Comparison of ENCODE assay signal across 1 cellular context in the genomic region with DNA sequence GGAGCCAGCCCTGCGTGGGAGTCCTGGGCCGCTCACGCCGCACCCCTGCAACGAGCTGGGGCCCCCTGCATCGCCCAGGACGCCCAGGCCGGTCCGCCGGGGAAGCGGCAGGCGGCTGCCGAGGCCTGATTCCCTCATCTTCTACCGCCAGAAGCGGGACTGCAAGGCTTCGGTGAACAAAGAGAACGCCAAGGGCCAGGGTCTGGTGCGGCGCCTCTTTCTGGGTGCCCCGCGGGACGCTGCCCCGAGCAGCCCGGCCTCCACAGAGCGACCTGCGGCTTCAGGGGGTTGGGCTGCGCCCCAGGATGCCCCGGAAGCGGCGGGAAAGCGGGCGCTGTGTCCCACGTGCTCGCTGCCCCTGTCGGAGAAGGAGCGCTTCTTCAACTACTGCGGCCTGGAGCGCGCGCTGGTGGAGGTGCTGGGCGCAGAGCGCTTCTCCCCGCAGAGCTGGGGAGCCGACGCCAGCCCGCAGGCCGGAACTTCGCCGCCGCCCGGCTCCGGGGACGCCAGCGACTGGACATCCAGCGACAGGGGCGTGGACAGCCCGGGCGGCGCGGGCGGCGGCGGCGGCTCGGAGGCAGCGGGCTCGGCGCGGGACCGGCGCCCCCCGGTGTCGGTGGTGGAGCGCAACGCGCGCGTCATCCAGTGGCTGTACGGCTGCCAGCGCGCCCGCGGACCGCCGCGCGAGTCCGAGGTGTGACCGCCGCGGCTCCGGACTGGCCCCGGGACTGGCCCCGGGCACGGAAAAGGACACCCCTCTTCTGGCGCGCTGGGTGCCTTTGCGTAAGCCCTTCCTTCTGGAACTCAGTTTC.
A peak's percentile ranks its signal among the peaks of the same experiment; 100 is the strongest.
TF ChIP-seq lines count a peak whose summit lies in the region.

No MANE protein-coding gene starts in this region.

TF ChIP-seq in K562, 482 proteins besides CTCF, POLR2A, EP300 and RAD21 (continued from another document and continues in another):
- TF ChIP-seq, protein P1, sequence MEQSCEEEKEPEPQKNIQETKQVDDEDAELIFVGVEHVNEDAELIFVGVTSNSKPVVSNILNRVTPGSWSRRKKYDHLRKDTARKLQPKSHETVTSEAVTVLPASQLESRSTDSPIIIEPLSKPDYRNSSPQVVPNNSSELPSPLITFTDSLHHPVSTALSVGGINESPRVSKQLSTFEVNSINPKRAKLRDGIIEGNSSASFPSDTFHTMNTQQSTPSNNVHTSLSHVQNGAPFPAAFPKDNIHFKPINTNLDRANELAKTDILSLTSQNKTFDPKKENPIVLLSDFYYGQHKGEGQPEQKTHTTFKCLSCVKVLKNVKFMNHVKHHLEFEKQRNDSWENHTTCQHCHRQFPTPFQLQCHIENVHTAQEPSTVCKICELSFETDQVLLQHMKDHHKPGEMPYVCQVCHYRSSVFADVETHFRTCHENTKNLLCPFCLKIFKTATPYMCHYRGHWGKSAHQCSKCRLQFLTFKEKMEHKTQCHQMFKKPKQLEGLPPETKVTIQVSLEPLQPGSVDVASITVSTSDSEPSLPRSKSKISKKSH (CRISPR knock-in tag; IDR thresholded peaks at IDR 0.05), result no peak
- TF ChIP-seq, protein P2, sequence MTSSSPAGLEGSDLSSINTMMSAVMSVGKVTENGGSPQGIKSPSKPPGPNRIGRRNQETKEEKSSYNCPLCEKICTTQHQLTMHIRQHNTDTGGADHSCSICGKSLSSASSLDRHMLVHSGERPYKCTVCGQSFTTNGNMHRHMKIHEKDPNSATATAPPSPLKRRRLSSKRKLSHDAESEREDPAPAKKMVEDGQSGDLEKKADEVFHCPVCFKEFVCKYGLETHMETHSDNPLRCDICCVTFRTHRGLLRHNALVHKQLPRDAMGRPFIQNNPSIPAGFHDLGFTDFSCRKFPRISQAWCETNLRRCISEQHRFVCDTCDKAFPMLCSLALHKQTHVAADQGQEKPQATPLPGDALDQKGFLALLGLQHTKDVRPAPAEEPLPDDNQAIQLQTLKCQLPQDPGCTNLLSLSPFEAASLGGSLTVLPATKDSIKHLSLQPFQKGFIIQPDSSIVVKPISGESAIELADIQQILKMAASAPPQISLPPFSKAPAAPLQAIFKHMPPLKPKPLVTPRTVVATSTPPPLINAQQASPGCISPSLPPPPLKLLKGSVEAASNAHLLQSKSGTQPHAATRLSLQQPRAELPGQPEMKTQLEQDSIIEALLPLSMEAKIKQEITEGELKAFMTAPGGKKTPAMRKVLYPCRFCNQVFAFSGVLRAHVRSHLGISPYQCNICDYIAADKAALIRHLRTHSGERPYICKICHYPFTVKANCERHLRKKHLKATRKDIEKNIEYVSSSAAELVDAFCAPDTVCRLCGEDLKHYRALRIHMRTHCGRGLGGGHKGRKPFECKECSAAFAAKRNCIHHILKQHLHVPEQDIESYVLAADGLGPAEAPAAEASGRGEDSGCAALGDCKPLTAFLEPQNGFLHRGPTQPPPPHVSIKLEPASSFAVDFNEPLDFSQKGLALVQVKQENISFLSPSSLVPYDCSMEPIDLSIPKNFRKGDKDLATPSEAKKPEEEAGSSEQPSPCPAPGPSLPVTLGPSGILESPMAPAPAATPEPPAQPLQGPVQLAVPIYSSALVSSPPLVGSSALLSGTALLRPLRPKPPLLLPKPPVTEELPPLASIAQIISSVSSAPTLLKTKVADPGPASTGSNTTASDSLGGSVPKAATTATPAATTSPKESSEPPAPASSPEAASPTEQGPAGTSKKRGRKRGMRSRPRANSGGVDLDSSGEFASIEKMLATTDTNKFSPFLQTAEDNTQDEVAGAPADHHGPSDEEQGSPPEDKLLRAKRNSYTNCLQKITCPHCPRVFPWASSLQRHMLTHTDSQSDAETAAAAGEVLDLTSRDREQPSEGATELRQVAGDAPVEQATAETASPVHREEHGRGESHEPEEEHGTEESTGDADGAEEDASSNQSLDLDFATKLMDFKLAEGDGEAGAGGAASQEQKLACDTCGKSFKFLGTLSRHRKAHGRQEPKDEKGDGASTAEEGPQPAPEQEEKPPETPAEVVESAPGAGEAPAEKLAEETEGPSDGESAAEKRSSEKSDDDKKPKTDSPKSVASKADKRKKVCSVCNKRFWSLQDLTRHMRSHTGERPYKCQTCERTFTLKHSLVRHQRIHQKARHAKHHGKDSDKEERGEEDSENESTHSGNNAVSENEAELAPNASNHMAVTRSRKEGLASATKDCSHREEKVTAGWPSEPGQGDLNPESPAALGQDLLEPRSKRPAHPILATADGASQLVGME (CRISPR knock-in tag; IDR thresholded peaks at IDR 0.05), result peak; percentile 81
- TF ChIP-seq ZNF507 (tag; conservative IDR thresholded peaks at IDR 0.05) (no peak), JUN (IDR thresholded peaks at IDR 0.05; ENCODE audit: borderline replicate concordance, low read depth, low read length) (peak; percentile 27; the same call in 1 of the 2 replicates), JUN (CRISPR knock-in tag; IDR thresholded peaks at IDR 0.05; ENCODE audit: borderline replicate concordance) (peak; percentile 72; the same call in 1 of the 2 replicates), NR3C1 (CRISPR knock-in tag; IDR thresholded peaks at IDR 0.05) (peak; percentile 83), ZNF212 (CRISPR knock-in tag; IDR thresholded peaks at IDR 0.05) (peak; percentile 56; the same call in 1 of the 2 replicates), ZC3H8 (IDR thresholded peaks at IDR 0.05) (no peak), NR2F6 (CRISPR knock-in tag; IDR thresholded peaks at IDR 0.05) (no peak), TOE1 (IDR thresholded peaks at IDR 0.05; ENCODE audit: borderline replicate concordance) (0 out of 2 replicates have a peak, but pooled peaks have one; percentile 43), TOE1 (CRISPR knock-in tag; IDR thresholded peaks at IDR 0.05; ENCODE audit: borderline replicate concordance, low read depth) (peak; percentile 97), SIN3B (IDR thresholded peaks at IDR 0.05; ENCODE audit: low read depth) (peak; percentile 73), ZNF134 (CRISPR knock-in tag; conservative IDR thresholded peaks at IDR 0.05) (no peak; the same call in 1 of the 2 replicates), BRCA1 (IDR thresholded peaks at IDR 0.05) (no peak), BRCA1 (CRISPR knock-in tag; IDR thresholded peaks at IDR 0.05) (no peak), HLTF (IDR thresholded peaks at IDR 0.05) (peak; percentile 22; the same call in 1 of the 2 replicates), KAT7 (CRISPR knock-in tag; IDR thresholded peaks at IDR 0.05; ENCODE audit: borderline replicate concordance) (no peak), HNRNPK (IDR thresholded peaks at IDR 0.05; ENCODE audit: low read depth, low read length, poor library complexity, severe bottlenecking) (no peak), ZNF224 (CRISPR knock-in tag; IDR thresholded peaks at IDR 0.05) (peak; percentile 70; the same call in 1 of the 2 replicates), ZNF232 (CRISPR knock-in tag; IDR thresholded peaks at IDR 0.05) (peak; percentile 84; the same call in 1 of the 2 replicates)
- TF ChIP-seq, protein P3, sequence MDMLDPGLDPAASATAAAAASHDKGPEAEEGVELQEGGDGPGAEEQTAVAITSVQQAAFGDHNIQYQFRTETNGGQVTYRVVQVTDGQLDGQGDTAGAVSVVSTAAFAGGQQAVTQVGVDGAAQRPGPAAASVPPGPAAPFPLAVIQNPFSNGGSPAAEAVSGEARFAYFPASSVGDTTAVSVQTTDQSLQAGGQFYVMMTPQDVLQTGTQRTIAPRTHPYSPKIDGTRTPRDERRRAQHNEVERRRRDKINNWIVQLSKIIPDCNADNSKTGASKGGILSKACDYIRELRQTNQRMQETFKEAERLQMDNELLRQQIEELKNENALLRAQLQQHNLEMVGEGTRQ (CRISPR knock-in tag; IDR thresholded peaks at IDR 0.05), result peak; percentile 57
- TF ChIP-seq, protein P4, sequence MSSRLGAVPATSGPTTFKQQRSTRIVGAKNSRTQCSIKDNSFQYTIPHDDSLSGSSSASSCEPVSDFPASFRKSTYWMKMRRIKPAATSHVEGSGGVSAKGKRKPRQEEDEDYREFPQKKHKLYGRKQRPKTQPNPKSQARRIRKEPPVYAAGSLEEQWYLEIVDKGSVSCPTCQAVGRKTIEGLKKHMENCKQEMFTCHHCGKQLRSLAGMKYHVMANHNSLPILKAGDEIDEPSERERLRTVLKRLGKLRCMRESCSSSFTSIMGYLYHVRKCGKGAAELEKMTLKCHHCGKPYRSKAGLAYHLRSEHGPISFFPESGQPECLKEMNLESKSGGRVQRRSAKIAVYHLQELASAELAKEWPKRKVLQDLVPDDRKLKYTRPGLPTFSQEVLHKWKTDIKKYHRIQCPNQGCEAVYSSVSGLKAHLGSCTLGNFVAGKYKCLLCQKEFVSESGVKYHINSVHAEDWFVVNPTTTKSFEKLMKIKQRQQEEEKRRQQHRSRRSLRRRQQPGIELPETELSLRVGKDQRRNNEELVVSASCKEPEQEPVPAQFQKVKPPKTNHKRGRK (tag; IDR thresholded peaks at IDR 0.05), result no peak
- TF ChIP-seq, protein P5, sequence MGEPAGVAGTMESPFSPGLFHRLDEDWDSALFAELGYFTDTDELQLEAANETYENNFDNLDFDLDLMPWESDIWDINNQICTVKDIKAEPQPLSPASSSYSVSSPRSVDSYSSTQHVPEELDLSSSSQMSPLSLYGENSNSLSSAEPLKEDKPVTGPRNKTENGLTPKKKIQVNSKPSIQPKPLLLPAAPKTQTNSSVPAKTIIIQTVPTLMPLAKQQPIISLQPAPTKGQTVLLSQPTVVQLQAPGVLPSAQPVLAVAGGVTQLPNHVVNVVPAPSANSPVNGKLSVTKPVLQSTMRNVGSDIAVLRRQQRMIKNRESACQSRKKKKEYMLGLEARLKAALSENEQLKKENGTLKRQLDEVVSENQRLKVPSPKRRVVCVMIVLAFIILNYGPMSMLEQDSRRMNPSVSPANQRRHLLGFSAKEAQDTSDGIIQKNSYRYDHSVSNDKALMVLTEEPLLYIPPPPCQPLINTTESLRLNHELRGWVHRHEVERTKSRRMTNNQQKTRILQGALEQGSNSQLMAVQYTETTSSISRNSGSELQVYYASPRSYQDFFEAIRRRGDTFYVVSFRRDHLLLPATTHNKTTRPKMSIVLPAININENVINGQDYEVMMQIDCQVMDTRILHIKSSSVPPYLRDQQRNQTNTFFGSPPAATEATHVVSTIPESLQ (CRISPR knock-in tag; IDR thresholded peaks at IDR 0.05), result peak; percentile 99
- TF ChIP-seq, protein P6, sequence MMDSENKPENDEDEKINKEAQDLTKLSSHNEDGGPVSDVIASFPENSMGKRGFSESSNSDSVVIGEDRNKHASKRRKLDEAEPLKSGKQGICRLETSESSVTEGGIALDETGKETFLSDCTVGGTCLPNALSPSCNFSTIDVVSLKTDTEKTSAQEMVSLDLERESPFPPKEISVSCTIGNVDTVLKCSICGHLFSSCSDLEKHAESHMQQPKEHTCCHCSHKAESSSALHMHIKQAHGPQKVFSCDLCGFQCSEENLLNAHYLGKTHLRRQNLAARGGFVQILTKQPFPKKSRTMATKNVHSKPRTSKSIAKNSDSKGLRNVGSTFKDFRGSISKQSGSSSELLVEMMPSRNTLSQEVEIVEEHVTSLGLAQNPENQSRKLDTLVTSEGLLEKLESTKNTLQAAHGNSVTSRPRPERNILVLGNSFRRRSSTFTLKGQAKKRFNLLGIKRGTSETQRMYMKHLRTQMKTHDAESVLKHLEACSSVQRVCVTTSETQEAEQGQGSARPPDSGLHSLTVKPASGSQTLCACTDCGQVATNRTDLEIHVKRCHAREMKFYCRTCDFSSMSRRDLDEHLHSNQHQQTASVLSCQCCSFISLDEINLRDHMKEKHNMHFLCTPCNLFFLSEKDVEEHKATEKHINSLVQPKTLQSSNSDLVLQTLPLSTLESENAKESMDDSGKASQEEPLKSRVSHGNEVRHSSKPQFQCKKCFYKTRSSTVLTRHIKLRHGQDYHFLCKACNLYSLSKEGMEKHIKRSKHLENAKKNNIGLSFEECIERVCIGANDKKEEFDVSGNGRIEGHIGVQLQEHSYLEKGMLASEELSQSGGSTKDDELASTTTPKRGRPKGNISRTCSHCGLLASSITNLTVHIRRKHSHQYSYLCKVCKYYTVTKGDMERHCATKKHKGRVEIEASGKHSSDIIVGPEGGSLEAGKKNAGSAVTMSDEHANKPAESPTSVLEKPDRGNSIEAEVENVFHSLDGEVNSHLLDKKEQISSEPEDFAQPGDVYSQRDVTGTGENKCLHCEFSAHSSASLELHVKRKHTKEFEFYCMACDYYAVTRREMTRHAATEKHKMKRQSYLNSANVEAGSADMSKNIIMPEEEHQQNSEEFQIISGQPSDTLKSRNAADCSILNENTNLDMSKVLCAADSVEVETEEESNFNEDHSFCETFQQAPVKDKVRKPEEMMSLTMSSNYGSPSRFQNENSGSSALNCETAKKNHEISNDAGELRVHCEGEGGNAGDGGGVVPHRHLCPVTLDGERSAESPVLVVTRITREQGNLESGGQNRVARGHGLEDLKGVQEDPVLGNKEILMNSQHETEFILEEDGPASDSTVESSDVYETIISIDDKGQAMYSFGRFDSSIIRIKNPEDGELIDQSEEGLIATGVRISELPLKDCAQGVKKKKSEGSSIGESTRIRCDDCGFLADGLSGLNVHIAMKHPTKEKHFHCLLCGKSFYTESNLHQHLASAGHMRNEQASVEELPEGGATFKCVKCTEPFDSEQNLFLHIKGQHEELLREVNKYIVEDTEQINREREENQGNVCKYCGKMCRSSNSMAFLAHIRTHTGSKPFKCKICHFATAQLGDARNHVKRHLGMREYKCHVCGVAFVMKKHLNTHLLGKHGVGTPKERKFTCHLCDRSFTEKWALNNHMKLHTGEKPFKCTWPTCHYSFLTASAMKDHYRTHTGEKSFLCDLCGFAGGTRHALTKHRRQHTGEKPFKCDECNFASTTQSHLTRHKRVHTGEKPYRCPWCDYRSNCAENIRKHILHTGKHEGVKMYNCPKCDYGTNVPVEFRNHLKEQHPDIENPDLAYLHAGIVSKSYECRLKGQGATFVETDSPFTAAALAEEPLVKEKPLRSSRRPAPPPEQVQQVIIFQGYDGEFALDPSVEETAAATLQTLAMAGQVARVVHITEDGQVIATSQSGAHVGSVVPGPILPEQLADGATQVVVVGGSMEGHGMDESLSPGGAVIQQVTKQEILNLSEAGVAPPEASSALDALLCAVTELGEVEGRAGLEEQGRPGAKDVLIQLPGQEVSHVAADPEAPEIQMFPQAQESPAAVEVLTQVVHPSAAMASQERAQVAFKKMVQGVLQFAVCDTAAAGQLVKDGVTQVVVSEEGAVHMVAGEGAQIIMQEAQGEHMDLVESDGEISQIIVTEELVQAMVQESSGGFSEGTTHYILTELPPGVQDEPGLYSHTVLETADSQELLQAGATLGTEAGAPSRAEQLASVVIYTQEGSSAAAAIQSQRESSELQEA (IDR thresholded peaks at IDR 0.05; ENCODE audit: low read depth), result no peak
- TF ChIP-seq, protein P7, sequence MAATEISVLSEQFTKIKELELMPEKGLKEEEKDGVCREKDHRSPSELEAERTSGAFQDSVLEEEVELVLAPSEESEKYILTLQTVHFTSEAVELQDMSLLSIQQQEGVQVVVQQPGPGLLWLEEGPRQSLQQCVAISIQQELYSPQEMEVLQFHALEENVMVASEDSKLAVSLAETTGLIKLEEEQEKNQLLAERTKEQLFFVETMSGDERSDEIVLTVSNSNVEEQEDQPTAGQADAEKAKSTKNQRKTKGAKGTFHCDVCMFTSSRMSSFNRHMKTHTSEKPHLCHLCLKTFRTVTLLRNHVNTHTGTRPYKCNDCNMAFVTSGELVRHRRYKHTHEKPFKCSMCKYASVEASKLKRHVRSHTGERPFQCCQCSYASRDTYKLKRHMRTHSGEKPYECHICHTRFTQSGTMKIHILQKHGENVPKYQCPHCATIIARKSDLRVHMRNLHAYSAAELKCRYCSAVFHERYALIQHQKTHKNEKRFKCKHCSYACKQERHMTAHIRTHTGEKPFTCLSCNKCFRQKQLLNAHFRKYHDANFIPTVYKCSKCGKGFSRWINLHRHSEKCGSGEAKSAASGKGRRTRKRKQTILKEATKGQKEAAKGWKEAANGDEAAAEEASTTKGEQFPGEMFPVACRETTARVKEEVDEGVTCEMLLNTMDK (IDR thresholded peaks at IDR 0.05; ENCODE audit: borderline replicate concordance, insufficient read depth, low read depth, low read length, poor library complexity, severe bottlenecking), result peak; percentile 55
